17 cellular contexts compared by ENCODE assay signal in the genomic region with DNA sequence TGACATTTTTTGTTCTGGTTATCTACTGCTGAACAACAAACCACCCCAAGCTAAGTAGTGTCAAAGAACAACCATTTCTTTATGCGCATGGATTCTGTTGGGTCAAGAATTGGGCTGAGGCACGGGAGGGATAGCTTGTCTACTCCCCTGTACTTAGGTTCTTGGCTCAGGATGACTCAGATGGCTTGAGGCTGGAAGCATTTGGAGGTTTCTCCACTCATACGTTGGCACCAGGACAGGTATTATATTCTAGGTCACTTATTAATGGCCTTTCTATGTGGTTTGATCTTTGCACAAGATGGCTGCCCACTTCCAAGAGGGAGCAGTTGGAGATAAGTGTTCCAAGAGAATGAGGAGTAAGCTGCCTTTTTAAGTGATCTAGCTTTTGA. TPM values are rescaled to one million over a fixed set of nuclear protein-coding genes. Genes with fewer than 3 reads are reported as not detected.
DNase-seq lines count a peak whose midpoint lies in the region; ATAC-seq and FAIRE-seq lines count a peak whose summit lies in the region.
"Had no signal": no experiment of that assay in that cellular context is flagged by ENCODE, and none has a peak within 500 bp of the region (broad histone marks: within the 10 kb centered on the region; RNA-seq: fewer than 3 reads in every experiment).

No MANE protein-coding gene starts in this region.

- peak; percentile 15 for ATAC-seq in GM18868 (IDR thresholded peaks at IDR 0.05; ENCODE audit: unreplicated experiment)
- peak; percentile 25 for ATAC-seq in HG02642 (IDR thresholded peaks at IDR 0.05; ENCODE audit: poor library complexity, unreplicated experiment)
- no peak for ATAC-seq in HG02973 (IDR thresholded peaks at IDR 0.05; ENCODE audit: unreplicated experiment)
- ATAC-seq: Panc1, WTC11 had no signal

- DNase-seq in RCC 7860 (ENCODE audit: low spot score) (peak; percentile 51), myocyte (ENCODE audit: low read depth) (peak; percentile 15), kidney glomerular epithelial cell (lab: John Stamatoyannopoulos, UW) (no peak), putamen (ENCODE audit: low spot score) (no peak)
- no peak for DNase-seq in stimulated activated naive CD4-positive, alpha-beta T cell (lab: John Stamatoyannopoulos, UW)
- DNase-seq: activated effector memory CD4-positive, alpha-beta T cell treated with anti-CD3 and anti-CD28 coated beads, Interleukin-2, amount 50 U/mL, for 16 hours; DMS 273 treated with DMSO at 0.1 percent for 48 hours; MG63; NCI-H187 treated with DMSO at 0.1 percent for 48 hours; NCI-H510A treated with DMSO at 0.1 percent for 48 hours; nephron progenitor cell had no signal

- FAIRE-seq in RCC 7860 (lab: Jason Lieb, UNC): peak; percentile 72
- FAIRE-seq: endometrium had no signal

RNA-seq across cellular contexts. Expression of a gene that starts 11.8 kb away (rescaled TPM):
- 17.7 and 22.1 TPM in 2 replicates for total RNA-seq in myocyte
- 9.4 TPM for polyA plus RNA-seq in myocyte (2012)

RNA-seq across cellular contexts. Expression of a gene that starts 38.6 kb away (rescaled TPM):
- 36.9 and 53.4 TPM in 2 replicates for total RNA-seq in myocyte
- 10.9 TPM for polyA plus RNA-seq in myocyte (2012)

Comparison
In these comparisons a context has a peak if more than half of its experiments do, and no peak if none do; other contexts are left out.
1. DNase-seq: peak in RCC 7860 (single experiment) and myocyte (single experiment); none in stimulated activated naive CD4-positive, alpha-beta T cell (0 of 6), kidney glomerular epithelial cell (single experiment) and putamen (single experiment).